In the genomic region with DNA sequence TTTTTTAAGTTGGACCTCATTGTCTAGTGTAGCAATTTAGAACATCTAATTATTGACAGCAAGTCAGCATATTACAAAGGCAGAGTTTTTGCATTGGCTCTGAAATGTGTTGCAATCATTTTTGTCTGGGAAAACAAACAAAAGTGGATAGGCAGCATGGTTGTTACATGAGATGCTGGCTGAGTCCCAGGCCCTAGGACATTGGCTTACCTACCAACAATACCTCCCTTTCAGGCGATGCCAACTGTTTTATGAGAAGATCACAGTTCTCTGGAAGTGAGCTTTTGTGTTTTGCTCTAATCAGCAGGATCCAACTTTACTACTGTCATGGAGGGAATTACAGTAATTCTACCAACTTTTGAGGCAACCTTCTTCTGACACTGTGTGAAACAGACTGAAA, we compare ENCODE assay signal across 14 cellular contexts.
A peak's percentile ranks its signal among the peaks of the same experiment; 100 is the strongest.
DNase-seq lines count a peak whose midpoint lies in the region; ATAC-seq and TF ChIP-seq lines count a peak whose summit lies in the region.
"Had no signal": no experiment of that assay in that cellular context is flagged by ENCODE, and none has a peak within 500 bp of the region (broad histone marks: within the 10 kb centered on the region; RNA-seq: fewer than 3 reads in every experiment).

No MANE protein-coding gene starts in this region.

- no peaks in the 10 kb centered on the region for H3K9me3 Mint-ChIP-seq in Calu3 (ENCODE audit: low read depth, unreplicated experiment)
- H3K9me3 Mint-ChIP-seq: activated T-cell treated with anti-CD3 and anti-CD28 coated beads, Interleukin-2, amount 50 U/mL, for 4 hours; nephron progenitor cell had no signal

- H3K36me3 Mint-ChIP-seq in Calu3 (ENCODE audit: insufficient read depth, unreplicated experiment): no peaks in the 10 kb centered on the region

- H3K27ac ChIP-seq in dorsolateral prefrontal cortex: peak overlapping the region in 57 of 59 donors; percentile 1 to 88 (median 62)
- H3K27ac ChIP-seq in mucosa of rectum (ENCODE audit: low read depth in 2 of 2, low read length in 2 of 2): peak overlapping the region; percentile 50 to 71
- H3K27ac ChIP-seq: coronary artery had no signal

- peaks cover 17% of the 10 kb centered on the region for H3K4me1 Mint-ChIP-seq in Calu3 (ENCODE audit: low read depth, unreplicated experiment)
- H3K4me1 Mint-ChIP-seq: B cell had no signal

- no peak overlapping the region for H3K9ac ChIP-seq in mucosa of rectum (ENCODE audit: low read depth in 1 of 2, low read length in 2 of 2)

- H3K36me3 ChIP-seq in mucosa of rectum (ENCODE audit: control insufficient read depth in 2 of 2, insufficient read depth in 2 of 2, low read length in 2 of 2): no peaks in the 10 kb centered on the region

- H3K27ac Mint-ChIP-seq in Calu3 (ENCODE audit: unreplicated experiment): peak overlapping the region; percentile 71
- H3K27ac Mint-ChIP-seq: B cell, nephron progenitor cell had no signal

- H3K27me3 Mint-ChIP-seq in Calu3 (ENCODE audit: unreplicated experiment): no peaks in the 10 kb centered on the region

- BruUV-seq in Calu3 (replicated peaks; lab: Mats Ljungman, UMichigan): no TSS peak

- DNase-seq in Calu3: peak; percentile 56
- peak; percentile 92 for DNase-seq in NCI-H345 (lab: John Stamatoyannopoulos, UW)
- DNase-seq in dorsolateral prefrontal cortex: peak in 2 of 10 donors; percentile 39 to 64
- DNase-seq in ACHN: no peak
- no peak for DNase-seq in stimulated activated naive CD4-positive, alpha-beta T cell (lab: John Stamatoyannopoulos, UW)
- no peak for DNase-seq in EL
- DNase-seq: activated T-cell treated with anti-CD3 and anti-CD28 coated beads, Interleukin-2, amount 50 U/mL, for 4 hours; nephron progenitor cell; T1000 had no signal

- H3K4me1 ChIP-seq in mucosa of rectum (ENCODE audit: control insufficient read depth in 2 of 2, insufficient read depth in 2 of 2, low read length in 2 of 2): peaks cover 14% of the 10 kb centered on the region in 2 donors

- no peak overlapping the region for H3K4me3 ChIP-seq in dorsolateral prefrontal cortex
- no peak overlapping the region for H3K4me3 ChIP-seq in mucosa of rectum (ENCODE audit: low read length in 2 of 2)
- H3K4me3 ChIP-seq: coronary artery, K562 had no signal

- no peak for ATAC-seq in GM19455 (IDR thresholded peaks at IDR 0.05; ENCODE audit: unreplicated experiment)
- ATAC-seq: activated T-cell treated with anti-CD3 and anti-CD28 coated beads, Interleukin-2, amount 50 U/mL, for 4 hours; K562 had no signal

- no peaks in the 10 kb centered on the region for H3K9me3 ChIP-seq in mucosa of rectum (ENCODE audit: control insufficient read depth in 2 of 2, low read length in 2 of 2)

- in situ Hi-C loops in ACHN (cut with HindIII; ENCODE audit: low pct_ligation_motif_present, low pct_unique_long_range_greater_than_20kb, low sequenced_read_pairs): no loop called here

- no peak overlapping the region for H3K4me3 Mint-ChIP-seq in Calu3 (ENCODE audit: low read depth, unreplicated experiment)
- H3K4me3 Mint-ChIP-seq: activated T-cell treated with anti-CD3 and anti-CD28 coated beads, Interleukin-2, amount 50 U/mL, for 4 hours; B cell; nephron progenitor cell had no signal

- TF ChIP-seq CTCF in Calu3 (IDR thresholded peaks at IDR 0.05; ENCODE audit: unreplicated experiment) (no peak), dorsolateral prefrontal cortex (IDR thresholded peaks at IDR 0.05 in 54 of 56, conservative IDR thresholded peaks at IDR 0.05 in 2 of 56; ENCODE audit: low read depth in 1 of 56, partially characterized antibody in 56 of 56) (no peak)

- CTCF ChIA-PET in Calu3 (lab: Charles Lee): interaction anchor here (0.5 to 1.1 kb wide), 3 partner anchors 11 to 26 kb away, joined by 3 to 6 read pairs (median 3); no protein-coding TSS in a partner anchor

- H3K27me3 ChIP-seq in dorsolateral prefrontal cortex (no peaks in the 10 kb centered on the region), mucosa of rectum (ENCODE audit: control insufficient read depth in 2 of 2, insufficient read depth in 2 of 2, low read length in 2 of 2) (no peaks in the 10 kb centered on the region)

- intact Hi-C loops in Calu3 (cut with micrococcal nuclease; ENCODE audit: unreplicated experiment) (no loop called here), dorsolateral prefrontal cortex (cut with DNase I) (no loop called here)

Comparison
In these comparisons a context has a peak if more than half of its experiments do, and no peak if none do; other contexts are left out.
1. DNase-seq: peak in Calu3 (single experiment) and NCI-H345 (single experiment); none in ACHN (single experiment), stimulated activated naive CD4-positive, alpha-beta T cell (0 of 6) and EL (single experiment).